In genomic region chr9:88460583-88461332, GRCh38 we compare ENCODE assay signal across 1 cellular context.
TF ChIP-seq lines count a peak whose summit lies in the region.

No MANE protein-coding gene starts in this region.

TF ChIP-seq in GM23338, 12 proteins besides CTCF, POLR2A, EP300 and RAD21 (continued from another document):
- no peak for TF ChIP-seq ZNF462 (CRISPR knock-in tag; IDR thresholded peaks at IDR 0.05)
- no peak for TF ChIP-seq ZNF114 (CRISPR knock-in tag; IDR thresholded peaks at IDR 0.05)
- TF ChIP-seq CREB1 (CRISPR knock-in tag; IDR thresholded peaks at IDR 0.05; ENCODE audit: low read depth): no peak
- no peak for TF ChIP-seq EZH2phosphoT487 (IDR thresholded peaks at IDR 0.05; ENCODE audit: unreplicated experiment)
- no peak for TF ChIP-seq ZNF331 (CRISPR knock-in tag; IDR thresholded peaks at IDR 0.05; ENCODE audit: low read depth)
- TF ChIP-seq JUNB (IDR thresholded peaks at IDR 0.05; ENCODE audit: unreplicated experiment): no peak
TF ChIP-seq in GM23338: peak in this region for 0.
